Comparison of ENCODE assay signal across 12 cellular contexts in genomic region chr17:30173649-30174048, GRCh38. TPM values are rescaled to one million over a fixed set of nuclear protein-coding genes. Genes with fewer than 3 reads are reported as not detected.
DNase-seq lines count a peak whose midpoint lies in the region; ATAC-seq, FAIRE-seq and TF ChIP-seq lines count a peak whose summit lies in the region.
"Had no signal": no experiment of that assay in that cellular context is flagged by ENCODE, and none has a peak within 500 bp of the region (broad histone marks: within the 10 kb centered on the region; RNA-seq: fewer than 3 reads in every experiment).

No MANE protein-coding gene starts in this region.

- H3K79me2 ChIP-seq in astrocyte (ENCODE audit: insufficient read depth, low read length): peaks cover 30% of the 10 kb centered on the region

- DNase-seq in astrocyte (ENCODE audit: low read depth) (peak; percentile 7), iPS-NIHi11 (ENCODE audit: low spot score) (no peak), Calu3 (no peak), suprapubic skin (ENCODE audit: low spot score in 2 of 2) (no peak)
- DNase-seq: EL, head of caudate nucleus, MV-4-11, substantia nigra had no signal

- no peak overlapping the region for H3K9ac ChIP-seq in astrocyte (ENCODE audit: low read length)

- 69% methylated on average over 2 of the region's 2 CpGs for WGBS in suprapubic skin

- H3K4me3 ChIP-seq in astrocyte (ENCODE audit: insufficient read depth, low read depth, low read length): no peak overlapping the region
- H3K4me3 ChIP-seq in suprapubic skin: no peak overlapping the region
- H3K4me3 ChIP-seq: skin epidermis had no signal

- no peaks in the 10 kb centered on the region for H3K4me1 ChIP-seq in astrocyte (ENCODE audit: insufficient read depth, low read length)
- H3K4me1 ChIP-seq in suprapubic skin: peaks cover 3% of the 10 kb centered on the region

- peaks cover 24% of the 10 kb centered on the region for H3K36me3 ChIP-seq in astrocyte (ENCODE audit: insufficient read depth, low read length)
- peaks cover 42% of the 10 kb centered on the region for H3K36me3 ChIP-seq in suprapubic skin

- no peak for FAIRE-seq in astrocyte (lab: Jason Lieb, UNC)

- no peak overlapping the region for H3K27ac Mint-ChIP-seq in astrocyte (ENCODE audit: unreplicated experiment)
- H3K27ac Mint-ChIP-seq in Calu3 (ENCODE audit: unreplicated experiment): no peak overlapping the region

- no peaks in the 10 kb centered on the region for H3K36me3 Mint-ChIP-seq in astrocyte (ENCODE audit: low read depth, unreplicated experiment)
- peaks cover 42% of the 10 kb centered on the region for H3K36me3 Mint-ChIP-seq in Calu3 (ENCODE audit: insufficient read depth, unreplicated experiment)

- ATAC-seq in GM18520 (IDR thresholded peaks at IDR 0.05; ENCODE audit: unreplicated experiment): peak; percentile 70
- ATAC-seq in GM19452 (IDR thresholded peaks at IDR 0.05; ENCODE audit: unreplicated experiment): peak; percentile 76
- peak; percentile 77 for ATAC-seq in HG03066 (IDR thresholded peaks at IDR 0.05; ENCODE audit: low read depth, unreplicated experiment)

- no peaks in the 10 kb centered on the region for H3K27me3 Mint-ChIP-seq in astrocyte (ENCODE audit: low read depth, unreplicated experiment)
- H3K27me3 Mint-ChIP-seq in Calu3 (ENCODE audit: unreplicated experiment): no peaks in the 10 kb centered on the region

- H3K27ac ChIP-seq in astrocyte (ENCODE audit: low read depth, low read length) (no peak overlapping the region), suprapubic skin (no peak overlapping the region)
- H3K27ac ChIP-seq: skin epidermis had no signal

- no peaks in the 10 kb centered on the region for H3K9me3 ChIP-seq in astrocyte (ENCODE audit: insufficient read depth, low read depth, low read length)
- no peaks in the 10 kb centered on the region for H3K9me3 ChIP-seq in suprapubic skin

- no peak for TF ChIP-seq EP300 in suprapubic skin (IDR thresholded peaks at IDR 0.05)

- TF ChIP-seq CTCF in astrocyte (IDR thresholded peaks at IDR 0.05; ENCODE audit: insufficient read depth, low read depth, low read length) (no peak), Calu3 (IDR thresholded peaks at IDR 0.05; ENCODE audit: unreplicated experiment) (no peak), suprapubic skin (IDR thresholded peaks at IDR 0.05) (no peak)

- CTCF ChIA-PET in Calu3 (lab: Charles Lee): interaction anchor here (0.6 kb wide), 1 partner anchor 35 kb away, joined by 3 read pairs; no protein-coding TSS in a partner anchor

- intact Hi-C loops in Calu3 (cut with micrococcal nuclease; ENCODE audit: unreplicated experiment): loop anchor here (5.0 kb wide), 1 partner anchor 46 kb away; no protein-coding TSS in a partner anchor

- H4K20me1 ChIP-seq in astrocyte (ENCODE audit: insufficient read depth, low read length): peaks cover 19% of the 10 kb centered on the region

- H3K4me1 Mint-ChIP-seq in astrocyte (ENCODE audit: low read depth, unreplicated experiment) (no peaks in the 10 kb centered on the region), Calu3 (ENCODE audit: low read depth, unreplicated experiment) (peaks cover 28% of the 10 kb centered on the region)

- no peak overlapping the region for H3K4me2 ChIP-seq in astrocyte (ENCODE audit: low read length)

- H2AFZ ChIP-seq in astrocyte (ENCODE audit: low read depth, low read length): no peak overlapping the region

- H3K9me3 Mint-ChIP-seq in astrocyte (ENCODE audit: unreplicated experiment) (no peaks in the 10 kb centered on the region), Calu3 (ENCODE audit: low read depth, unreplicated experiment) (no peaks in the 10 kb centered on the region)

- H3K27me3 ChIP-seq in astrocyte (ENCODE audit: insufficient read depth, low read length) (no peaks in the 10 kb centered on the region), suprapubic skin (no peaks in the 10 kb centered on the region)

- TF ChIP-seq POLR2A in suprapubic skin (IDR thresholded peaks at IDR 0.05): no peak

- BruUV-seq in Calu3 (replicated peaks; lab: Mats Ljungman, UMichigan): no TSS peak

- H3K4me3 Mint-ChIP-seq in astrocyte (ENCODE audit: unreplicated experiment) (no peak overlapping the region), Calu3 (ENCODE audit: low read depth, unreplicated experiment) (no peak overlapping the region)

RNA-seq across cellular contexts. Expression of gene NSRP1, which starts 57.0 kb away (rescaled TPM):
- 17.0 and 17.7 TPM in 2 replicates for total RNA-seq in astrocyte
- 27.5 and 29.7 TPM in 2 replicates for total RNA-seq in Calu3 (2022)
- 10 to 100 TPM; 18.7 to 33.5 (median 22.8) TPM for total RNA-seq in suprapubic skin
